8 cellular contexts compared by ENCODE assay signal in genomic region chr19:38736036-38736412, GRCh38. TPM values are rescaled to one million over a fixed set of nuclear protein-coding genes. Genes with fewer than 3 reads are reported as not detected.
DNase-seq lines count a peak whose midpoint lies in the region; ATAC-seq and TF ChIP-seq lines count a peak whose summit lies in the region.

No MANE protein-coding gene starts in this region.

- no peak for TF ChIP-seq POLR2A in gastrocnemius medialis (IDR thresholded peaks at IDR 0.05)

- H3K27ac Mint-ChIP-seq in activated T-cell treated with anti-CD3 and anti-CD28 coated beads, Interleukin-2, amount 50 U/mL, for 72 hours: no peak overlapping the region
- H3K27ac Mint-ChIP-seq in osteocyte (ENCODE audit: unreplicated experiment): no peak overlapping the region

- no peaks in the 10 kb centered on the region for H3K9me3 ChIP-seq in gastrocnemius medialis

- no peaks in the 10 kb centered on the region for H3K9me3 Mint-ChIP-seq in activated T-cell treated with anti-CD3 and anti-CD28 coated beads, Interleukin-2, amount 50 U/mL, for 72 hours
- H3K9me3 Mint-ChIP-seq in osteocyte (ENCODE audit: unreplicated experiment): no peaks in the 10 kb centered on the region

- TF ChIP-seq CTCF in gastrocnemius medialis (IDR thresholded peaks at IDR 0.05 in 4 of 5, conservative IDR thresholded peaks at IDR 0.05 in 1 of 5) (no peak), osteocyte (IDR thresholded peaks at IDR 0.05) (no peak)

- H3K27me3 ChIP-seq in gastrocnemius medialis: peaks cover 0 to 11% (median 0%) of the 10 kb centered on the region in 3 donors

- peaks cover 0 to 2% of the 10 kb centered on the region in 2 donors for H3K36me3 Mint-ChIP-seq in activated T-cell treated with anti-CD3 and anti-CD28 coated beads, Interleukin-2, amount 50 U/mL, for 72 hours (ENCODE audit: insufficient read depth in 2 of 2)
- peaks cover 6% of the 10 kb centered on the region for H3K36me3 Mint-ChIP-seq in osteocyte (ENCODE audit: unreplicated experiment)

- ATAC-seq in activated T-cell treated with anti-CD3 and anti-CD28 coated beads, Interleukin-2, amount 50 U/mL, for 72 hours (replicated peaks in 1 of 2): peak; percentile 53 to 61
- peak in 1 of 2 donors; percentile 25 for ATAC-seq in gastrocnemius medialis
- no peak for ATAC-seq in HG02588 (IDR thresholded peaks at IDR 0.05; ENCODE audit: unreplicated experiment)
- no peak for ATAC-seq in GM19395 (IDR thresholded peaks at IDR 0.05; ENCODE audit: unreplicated experiment)

- H3K36me3 ChIP-seq in gastrocnemius medialis: peaks cover 0 to 3% of the 10 kb centered on the region in 2 donors

- in situ Hi-C loops in gastrocnemius medialis (cut with MboI; ENCODE audit: low sequenced_read_pairs in 4 of 4): loop anchor here in 2 of 4 donors (25.0 kb wide), 1 partner anchor 176 kb away; the partner anchor contains the start of gene CCER2 (in 2 of the 2)

- no peak overlapping the region for H3K27ac ChIP-seq in gastrocnemius medialis

- peak overlapping the region; percentile 66 to 87 for H3K4me3 Mint-ChIP-seq in activated T-cell treated with anti-CD3 and anti-CD28 coated beads, Interleukin-2, amount 50 U/mL, for 72 hours
- H3K4me3 Mint-ChIP-seq in osteocyte (ENCODE audit: unreplicated experiment): no peak overlapping the region

- H3K4me1 ChIP-seq in gastrocnemius medialis: peaks cover 8 to 14% of the 10 kb centered on the region in 2 donors

- peaks cover 8% of the 10 kb centered on the region for H3K27me3 Mint-ChIP-seq in activated T-cell treated with anti-CD3 and anti-CD28 coated beads, Interleukin-2, amount 50 U/mL, for 72 hours (ENCODE audit: low read depth)
- no peaks in the 10 kb centered on the region for H3K27me3 Mint-ChIP-seq in osteocyte (ENCODE audit: unreplicated experiment)

- peaks cover 33% of the 10 kb centered on the region for H3K4me1 Mint-ChIP-seq in activated T-cell treated with anti-CD3 and anti-CD28 coated beads, Interleukin-2, amount 50 U/mL, for 72 hours (ENCODE audit: low read depth)
- H3K4me1 Mint-ChIP-seq in osteocyte (ENCODE audit: unreplicated experiment): peaks cover 25% of the 10 kb centered on the region

- peak overlapping the region; percentile 7 to 43 (median 34) for H3K4me3 ChIP-seq in gastrocnemius medialis

- DNase-seq in DMS53 treated with DMSO at 0.1 percent for 48 hours (lab: John Stamatoyannopoulos, UW; ENCODE audit: unreplicated experiment) (peak; percentile 28), NCI-H69 (lab: John Stamatoyannopoulos, UW) (peak; percentile 76), glomerular visceral epithelial cell (ENCODE audit: extremely low spot score) (peak; percentile 67), gastrocnemius medialis (no peak), osteocyte (ENCODE audit: extremely low spot score, unreplicated experiment) (no peak)
- peak; percentile 73 to 76 for DNase-seq in activated T-cell treated with anti-CD3 and anti-CD28 coated beads, Interleukin-2, amount 50 U/mL, for 72 hours

- intact Hi-C loops in gastrocnemius medialis (cut with DNase I; ENCODE audit: low total_unique reads): no loop called here

RNA-seq across cellular contexts. Expression of gene CAPN12, which starts 8.2 kb away (rescaled TPM):
- total RNA-seq in activated T-cell treated with anti-CD3 and anti-CD28 coated beads, Interleukin-2, amount 50 U/mL, for 72 hours: 10 to 100 TPM in 1 of 2 donors, 1 to 10 TPM in 1; 8.3 to 15.2 TPM
- total RNA-seq in gastrocnemius medialis (under 1 TPM in 1 of 4 donors, not detected in 3; 0.42 TPM), osteocyte (not detected in 2 replicates)

RNA-seq across cellular contexts. Expression of gene LGALS7, which starts 37.3 kb away (rescaled TPM):
- not detected for total RNA-seq in activated T-cell treated with anti-CD3 and anti-CD28 coated beads, Interleukin-2, amount 50 U/mL, for 72 hours
- total RNA-seq in gastrocnemius medialis (not detected), osteocyte (not detected in 2 replicates)

RNA-seq across cellular contexts. Expression of gene LGALS7B, which starts 53.0 kb away (rescaled TPM):
- total RNA-seq in activated T-cell treated with anti-CD3 and anti-CD28 coated beads, Interleukin-2, amount 50 U/mL, for 72 hours: not detected
- total RNA-seq in gastrocnemius medialis (not detected), osteocyte (not detected in 2 replicates)

Comparison
In these comparisons a context has a peak if more than half of its experiments do, and no peak if none do; other contexts are left out.
1. DNase-seq: peak in DMS53 treated with DMSO at 0.1 percent for 48 hours (single experiment), NCI-H69 (single experiment), activated T-cell treated with anti-CD3 and anti-CD28 coated beads, Interleukin-2, amount 50 U/mL, for 72 hours (2 of 2) and glomerular visceral epithelial cell (single experiment); none in gastrocnemius medialis (0 of 2) and osteocyte (single experiment).
2. ATAC-seq: peak in activated T-cell treated with anti-CD3 and anti-CD28 coated beads, Interleukin-2, amount 50 U/mL, for 72 hours (2 of 2); none in HG02588 (single experiment) and GM19395 (single experiment).